Comparison of ENCODE assay signal across 1 cellular context in the genomic region with DNA sequence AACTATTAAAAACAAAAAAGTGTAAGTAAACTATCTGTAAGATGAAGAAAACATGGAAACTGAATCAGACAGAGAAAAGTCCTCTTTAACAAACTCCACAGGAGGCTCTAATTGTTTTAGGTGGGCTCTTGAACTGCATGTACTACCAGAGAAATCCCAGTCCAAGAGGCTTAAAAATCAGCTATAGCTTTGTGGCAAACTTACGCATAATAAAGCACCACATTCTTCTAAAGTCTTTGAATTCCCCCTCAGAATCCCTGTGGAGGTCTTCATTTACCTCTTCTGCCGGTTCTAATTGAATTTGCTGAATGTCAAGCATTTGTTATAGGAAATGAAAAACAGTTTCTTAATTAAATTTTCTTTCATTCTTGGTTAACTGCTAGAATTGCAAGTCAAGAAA.
A peak's percentile ranks its signal among the peaks of the same experiment; 100 is the strongest.
TF ChIP-seq lines count a peak whose summit lies in the region.

No MANE protein-coding gene starts in this region.

TF ChIP-seq in SK-N-SH treated with all-trans-retinoic acid at 6 μM for 48 hours, 23 proteins besides CTCF, POLR2A, EP300 and RAD21:
- TF ChIP-seq, protein P1, sequence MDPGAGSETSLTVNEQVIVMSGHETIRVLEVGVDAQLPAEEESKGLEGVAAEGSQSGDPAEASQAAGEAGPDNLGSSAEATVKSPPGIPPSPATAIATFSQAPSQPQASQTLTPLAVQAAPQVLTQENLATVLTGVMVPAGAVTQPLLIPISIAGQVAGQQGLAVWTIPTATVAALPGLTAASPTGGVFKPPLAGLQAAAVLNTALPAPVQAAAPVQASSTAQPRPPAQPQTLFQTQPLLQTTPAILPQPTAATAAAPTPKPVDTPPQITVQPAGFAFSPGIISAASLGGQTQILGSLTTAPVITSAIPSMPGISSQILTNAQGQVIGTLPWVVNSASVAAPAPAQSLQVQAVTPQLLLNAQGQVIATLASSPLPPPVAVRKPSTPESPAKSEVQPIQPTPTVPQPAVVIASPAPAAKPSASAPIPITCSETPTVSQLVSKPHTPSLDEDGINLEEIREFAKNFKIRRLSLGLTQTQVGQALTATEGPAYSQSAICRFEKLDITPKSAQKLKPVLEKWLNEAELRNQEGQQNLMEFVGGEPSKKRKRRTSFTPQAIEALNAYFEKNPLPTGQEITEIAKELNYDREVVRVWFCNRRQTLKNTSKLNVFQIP (CRISPR knock-in tag; IDR thresholded peaks at IDR 0.05; ENCODE audit: borderline replicate concordance, low read depth), result no peak
- no peak for TF ChIP-seq ARNTL (CRISPR knock-in tag; IDR thresholded peaks at IDR 0.05; ENCODE audit: borderline replicate concordance, low read depth)
- peak; percentile 36; the same call in 1 of the 2 replicates for TF ChIP-seq ZNF70 (CRISPR knock-in tag; IDR thresholded peaks at IDR 0.05)
